ENCODE assay signal across 8 cellular contexts in genomic region chr20:47358672-47359532, GRCh38. TPM values are rescaled to one million over a fixed set of nuclear protein-coding genes. Genes with fewer than 3 reads are reported as not detected.
DNase-seq lines count a peak whose midpoint lies in the region; ATAC-seq and TF ChIP-seq lines count a peak whose summit lies in the region.

No MANE protein-coding gene starts in this region.

- H3K79me1 ChIP-seq in IMR-90 (ENCODE audit: low read depth in 1 of 2, low read length in 2 of 2): peaks cover 11 to 30% of the 10 kb centered on the region in 2 experiments; a peak in 3 of 4 replicates

- no peaks in the 10 kb centered on the region for H3K36me3 ChIP-seq in IMR-90 (ENCODE audit: control insufficient read depth, insufficient read depth, low read length)
- peaks cover 8% of the 10 kb centered on the region for H3K36me3 ChIP-seq in mesodermal cell (ENCODE audit: control insufficient read depth, insufficient read depth, low read length)
- no peaks in the 10 kb centered on the region for H3K36me3 ChIP-seq in transverse colon

- TF ChIP-seq CTCF in IMR-90 (conservative IDR thresholded peaks at IDR 0.05; ENCODE audit: low read depth, low read length) (no peak), endothelial cell (IDR thresholded peaks at IDR 0.05; ENCODE audit: unreplicated experiment) (no peak), transverse colon (IDR thresholded peaks at IDR 0.05) (no peak), natural killer cell (IDR thresholded peaks at IDR 0.05) (no peak)

- peak overlapping the region; percentile 93 for H2BK5ac ChIP-seq in IMR-90 (ENCODE audit: low read depth, low read length, poor library complexity, severe bottlenecking)

- peak overlapping the region; percentile 99 for H4K91ac ChIP-seq in IMR-90 (ENCODE audit: insufficient read depth, low read depth, low read length)

- peak overlapping the region; percentile 98 for H3K56ac ChIP-seq in IMR-90 (ENCODE audit: extremely low read depth, insufficient read depth, low read length)

- peak overlapping the region; percentile 94 for H3K23ac ChIP-seq in IMR-90 (ENCODE audit: low read depth, low read length)

- intact Hi-C loops in IMR-90 (cut with micrococcal nuclease): no loop called here
- intact Hi-C loops in transverse colon (cut with DNase I; ENCODE audit: low total_unique reads): loop anchor here (5.0 kb wide), 1 partner anchor 42 kb away; no protein-coding TSS in a partner anchor
- intact Hi-C loops in natural killer cell (cut with micrococcal nuclease): loop anchor here (5.0 to 10.0 kb wide), 2 partner anchors 42 to 146 kb away; partner anchors contain the start of gene NCOA3

- no peak overlapping the region for H3K27ac Mint-ChIP-seq in endothelial cell (ENCODE audit: unreplicated experiment)
- H3K27ac Mint-ChIP-seq in natural killer cell: no peak overlapping the region

- H3K9me3 Mint-ChIP-seq in endothelial cell (ENCODE audit: unreplicated experiment) (no peaks in the 10 kb centered on the region), natural killer cell (no peaks in the 10 kb centered on the region)

- TF ChIP-seq POLR2A in IMR-90 (IDR thresholded peaks at IDR 0.05; ENCODE audit: low read depth, low read length) (peak; percentile 6; the same call in 1 of the 2 replicates), transverse colon (IDR thresholded peaks at IDR 0.05) (peak; percentile 83)

- BruUV-seq in IMR-90 (replicated peaks; lab: Mats Ljungman, UMichigan): no TSS peak

- dilution Hi-C loops in IMR-90 (cut with HindIII; ENCODE audit: low sequenced_read_pairs, unreplicated experiment): no loop called here

- 7% methylated on average over 3 of the region's 17 CpGs; no CpG with 5 or more reads in 1 of the 2 experiments for WGBS in IMR-90 (ENCODE audit: extremely low coverage in 2 of 2, insufficient read length in 1 of 2), 2 experiments
- WGBS in mesodermal cell (ENCODE audit: insufficient coverage in 2 of 2), 2 experiments: 33 to 45% methylated on average over 11 to 15 of the region's 17 CpGs
- WGBS in transverse colon (ENCODE audit: low coverage in 1 of 2), 2 donors: 28 to 38% methylated on average over 13 to 17 of the region's 17 CpGs

- H4K20me1 ChIP-seq in IMR-90 (ENCODE audit: insufficient read depth, low read length): no peaks in the 10 kb centered on the region

- no peaks in the 10 kb centered on the region for H3K36me3 Mint-ChIP-seq in endothelial cell (ENCODE audit: low read depth, unreplicated experiment)
- no peaks in the 10 kb centered on the region for H3K36me3 Mint-ChIP-seq in natural killer cell

- peak overlapping the region; percentile 99 for H2BK120ac ChIP-seq in IMR-90 (ENCODE audit: low read depth, low read length)

- H3K27me3 ChIP-seq in IMR-90 (ENCODE audit: control insufficient read depth, insufficient read depth, low read length) (no peaks in the 10 kb centered on the region), transverse colon (no peaks in the 10 kb centered on the region)

- H4K5ac ChIP-seq in IMR-90 (ENCODE audit: low read depth, low read length): peak overlapping the region; percentile 86

- CTCF ChIA-PET in IMR-90 (lab: Yijun Ruan, JAX): interaction anchor here (0.7 to 2.7 kb wide), 7 partner anchors 23 to 87 kb away, joined by 3 to 15 read pairs (median 3); no protein-coding TSS in a partner anchor

- peak overlapping the region; percentile 100 for H2AK5ac ChIP-seq in IMR-90 (ENCODE audit: low read depth, low read length)

- H3K9me3 ChIP-seq in IMR-90 (ENCODE audit: control insufficient read depth, insufficient read depth, low read length): no peaks in the 10 kb centered on the region
- no peaks in the 10 kb centered on the region for H3K9me3 ChIP-seq in mesodermal cell (ENCODE audit: control insufficient read depth, low read length)
- H3K9me3 ChIP-seq in transverse colon: no peaks in the 10 kb centered on the region

- H3K9ac ChIP-seq in IMR-90 (ENCODE audit: low read depth, low read length): peak overlapping the region; percentile 77

- peak overlapping the region; percentile 91 for H3K18ac ChIP-seq in IMR-90 (ENCODE audit: low read depth, low read length)

- peak overlapping the region; percentile 95 for H2AK9ac ChIP-seq in IMR-90 (replicated peaks; ENCODE audit: low read depth, low read length, poor library complexity)

- peak overlapping the region; percentile 72 for H3K4me3 Mint-ChIP-seq in endothelial cell (ENCODE audit: unreplicated experiment)
- H3K4me3 Mint-ChIP-seq in natural killer cell: no peak overlapping the region

- peak overlapping the region; percentile 98 for H3K27ac ChIP-seq in IMR-90 (ENCODE audit: insufficient read depth, low read length)
- H3K27ac ChIP-seq in mesodermal cell (ENCODE audit: low read depth, low read length, severe bottlenecking): peak overlapping the region; percentile 100
- peak overlapping the region; percentile 99 to 100 (median 100) for H3K27ac ChIP-seq in transverse colon

- H2AFZ ChIP-seq in IMR-90 (replicated peaks; ENCODE audit: low read length, poor library complexity): peak overlapping the region; percentile 83

- H3K27me3 Mint-ChIP-seq in endothelial cell (ENCODE audit: unreplicated experiment) (peaks cover 20% of the 10 kb centered on the region), natural killer cell (ENCODE audit: low read depth in 2 of 2) (no peaks in the 10 kb centered on the region)

- no peak for TF ChIP-seq RAD21 in IMR-90 (IDR thresholded peaks at IDR 0.05; ENCODE audit: low read length)

- DNase-seq in DMS153 treated with DMSO at 0.1 percent for 48 hours (lab: John Stamatoyannopoulos, UW; ENCODE audit: unreplicated experiment): peak; percentile 75
- DNase-seq in IMR-90: peak; percentile 90
- no peak for DNase-seq in endothelial cell (ENCODE audit: low spot score)
- peak; percentile 88 for DNase-seq in transverse colon
- DNase-seq in natural killer cell: no peak
- DNase-seq in activated CD8-positive, alpha-beta memory T cell treated with anti-CD3 and anti-CD28 coated beads, Interleukin-2, amount 50 U/mL, for 48 hours: no peak

- H3K4me2 ChIP-seq in IMR-90 (ENCODE audit: low read depth, low read length): peak overlapping the region; percentile 17

- peak overlapping the region; percentile 98 for H3K4ac ChIP-seq in IMR-90 (ENCODE audit: low read depth, low read length)

- peaks cover 58% of the 10 kb centered on the region for H3K4me1 ChIP-seq in IMR-90 (ENCODE audit: control insufficient read depth, insufficient read depth, low read length)
- peaks cover 47% of the 10 kb centered on the region for H3K4me1 ChIP-seq in mesodermal cell (ENCODE audit: control insufficient read depth, insufficient read depth, low read length, poor library complexity, severe bottlenecking)
- H3K4me1 ChIP-seq in transverse colon: peaks cover 70 to 81% (median 74%) of the 10 kb centered on the region in 4 donors

- peak; percentile 76 for TF ChIP-seq EP300 in transverse colon (IDR thresholded peaks at IDR 0.05; ENCODE audit: low read depth)

- peak overlapping the region; percentile 80 for H2BK15ac ChIP-seq in IMR-90 (ENCODE audit: low read depth, low read length)

- H3K4me3 ChIP-seq in IMR-90 (ENCODE audit: insufficient read depth, low read depth, low read length): no peak overlapping the region
- H3K4me3 ChIP-seq in mesodermal cell (ENCODE audit: extremely low read depth, insufficient read depth, low read length, poor library complexity, severe bottlenecking): peak overlapping the region; percentile 14
- H3K4me3 ChIP-seq in transverse colon: peak overlapping the region in 1 of 4 donors; percentile 33

- peaks cover 78% of the 10 kb centered on the region for H3K4me1 Mint-ChIP-seq in endothelial cell (ENCODE audit: unreplicated experiment)
- peaks cover 20 to 57% of the 10 kb centered on the region in 2 donors for H3K4me1 Mint-ChIP-seq in natural killer cell

- H3K9me1 ChIP-seq in IMR-90 (ENCODE audit: insufficient read depth, low read length): peaks cover 11% of the 10 kb centered on the region

- peak; percentile 26 for ATAC-seq in IMR-90 (ENCODE audit: low read depth)
- ATAC-seq in SK-N-SH treated with all-trans-retinoic acid at 6 μM for 48 hours: peak; percentile 67
- ATAC-seq in natural killer cell: no peak

- in situ Hi-C loops in IMR-90 (cut with MboI; ENCODE audit: low sequenced_read_pairs): no loop called here
- in situ Hi-C loops in transverse colon (cut with MboI; ENCODE audit: low pct_ligation_motif_present in 1 of 4, low pct_unique_long_range_greater_than_20kb in 1 of 4, low sequenced_read_pairs in 3 of 4): no loop called here

- H4K8ac ChIP-seq in IMR-90 (ENCODE audit: low read depth in 2 of 2, low read length in 2 of 2): peak overlapping the region; percentile 97 to 98

- POLR2A ChIA-PET in IMR-90 (lab: Charles Lee; ENCODE audit: unreplicated experiment): interaction anchor here (0.9 to 3.4 kb wide), 2 partner anchors 27 to 42 kb away, joined by 4 to 27 read pairs; no protein-coding TSS in a partner anchor

- H3K14ac ChIP-seq in IMR-90 (replicated peaks; ENCODE audit: low read depth, low read length): peak overlapping the region; percentile 99

- H2BK20ac ChIP-seq in IMR-90 (ENCODE audit: low read depth, low read length): peak overlapping the region; percentile 96

TF ChIP-seq in IMR-90, 13 proteins besides CTCF, POLR2A, EP300 and RAD21 (continues in another document):
- peak; percentile 81 for TF ChIP-seq CEBPB (IDR thresholded peaks at IDR 0.05; ENCODE audit: low read depth, low read length)
- TF ChIP-seq FOS (IDR thresholded peaks at IDR 0.05; ENCODE audit: low read depth, low read length): no peak
- TF ChIP-seq SMC3 (IDR thresholded peaks at IDR 0.05; ENCODE audit: low read depth, low read length): no peak
- TF ChIP-seq MAZ (IDR thresholded peaks at IDR 0.05; ENCODE audit: borderline replicate concordance, low read depth, low read length): peak; percentile 14; the same call in 1 of the 2 replicates

RNA-seq across cellular contexts. Expression of gene ZMYND8, which starts 2.4 kb away (rescaled TPM):
- total RNA-seq in IMR-90 (2012; rRNA removed) (23.6 and 24.0 TPM in 2 replicates), endothelial cell (ENCODE audit: unreplicated experiment) (109 TPM), transverse colon (10 to 100 TPM; 41.6 to 79.4 (median 60.7) TPM), natural killer cell (10 to 100 TPM; 57.6 to 72.6 (median 69.8) TPM)
- 28.2 and 28.3 TPM in 2 replicates for polyA plus RNA-seq in IMR-90 (2012; rRNA removed)
- 12.6 and 14.1 TPM in 2 replicates for polyA plus RNA-seq in IMR-90 (2012; cell fraction: cytosol; rRNA removed)
- polyA plus RNA-seq in IMR-90 (2012; cell fraction: nucleus; rRNA removed; ENCODE audit: low replicate concordance): 43.6 and 72.5 TPM in 2 replicates
- 58.2 TPM for polyA plus RNA-seq in mesodermal cell (2013, experiment 1 of 2)
- 55.0 TPM for polyA plus RNA-seq in mesodermal cell (2013, experiment 2 of 2)

Comparison
In these comparisons a context has a peak if more than half of its experiments do, and no peak if none do; other contexts are left out.
1. DNase-seq: peak in DMS153 treated with DMSO at 0.1 percent for 48 hours (single experiment), IMR-90 (single experiment) and transverse colon (single experiment); none in endothelial cell (single experiment), natural killer cell (single experiment) and activated CD8-positive, alpha-beta memory T cell treated with anti-CD3 and anti-CD28 coated beads, Interleukin-2, amount 50 U/mL, for 48 hours (single experiment).
2. ATAC-seq: peak in IMR-90 (single experiment) and SK-N-SH treated with all-trans-retinoic acid at 6 μM for 48 hours (single experiment); none in natural killer cell (0 of 3).
3. Peak in every context shown above with its lines, with median percentiles within 50 percentile points of each other: H3K27ac ChIP-seq.